ENCODE assay signal across 3 cellular contexts in the genomic region with DNA sequence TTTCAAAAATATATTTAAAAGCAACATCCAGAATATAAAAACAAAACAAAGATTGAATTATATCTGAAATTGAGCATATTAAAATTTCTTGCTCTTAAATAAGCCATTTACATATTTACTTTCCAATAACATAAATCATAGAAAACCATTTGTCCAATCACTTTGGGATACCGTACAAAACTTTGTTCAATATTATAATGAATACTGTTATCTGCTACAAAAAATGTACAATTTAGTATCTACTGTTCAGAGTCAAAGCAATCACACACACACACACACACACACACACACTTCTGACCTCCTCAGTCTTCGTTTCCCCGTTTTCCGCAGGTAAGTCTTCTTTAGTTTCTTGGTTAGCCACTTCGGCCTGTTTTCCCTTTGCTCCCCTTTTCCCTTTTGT.
TF ChIP-seq lines count a peak whose summit lies in the region.

No MANE protein-coding gene starts in this region.

TF ChIP-seq in SK-N-SH, 30 proteins besides CTCF, POLR2A, EP300 and RAD21 (continued from another document):
- TF ChIP-seq, protein P1, sequence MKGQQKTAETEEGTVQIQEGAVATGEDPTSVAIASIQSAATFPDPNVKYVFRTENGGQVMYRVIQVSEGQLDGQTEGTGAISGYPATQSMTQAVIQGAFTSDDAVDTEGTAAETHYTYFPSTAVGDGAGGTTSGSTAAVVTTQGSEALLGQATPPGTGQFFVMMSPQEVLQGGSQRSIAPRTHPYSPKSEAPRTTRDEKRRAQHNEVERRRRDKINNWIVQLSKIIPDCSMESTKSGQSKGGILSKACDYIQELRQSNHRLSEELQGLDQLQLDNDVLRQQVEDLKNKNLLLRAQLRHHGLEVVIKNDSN (IDR thresholded peaks at IDR 0.05; ENCODE audit: borderline replicate concordance, low read depth), result no peak
- TF ChIP-seq TEAD4 (IDR thresholded peaks at IDR 0.05; ENCODE audit: borderline replicate concordance, insufficient read depth) (no peak), MXI1 (IDR thresholded peaks at IDR 0.05; ENCODE audit: low read depth, low read length) (no peak), SIN3A (IDR thresholded peaks at IDR 0.05; ENCODE audit: borderline replicate concordance, low read depth, low read length) (no peak), TCF12 (IDR thresholded peaks at IDR 0.05) (no peak), POLR2AphosphoS5 (IDR thresholded peaks at IDR 0.05; ENCODE audit: low read depth, low read length) (no peak), EZH2phosphoT487 (IDR thresholded peaks at IDR 0.05; ENCODE audit: borderline replicate concordance, low read depth) (no peak), GABPA (IDR thresholded peaks at IDR 0.05; ENCODE audit: low read depth) (no peak), JUND (IDR thresholded peaks at IDR 0.05) (no peak), USF2 (IDR thresholded peaks at IDR 0.05; ENCODE audit: borderline replicate concordance, low read depth, low read length) (no peak), PBX3 (IDR thresholded peaks at IDR 0.05) (no peak)

TF ChIP-seq in SK-N-SH treated with all-trans-retinoic acid at 6 μM for 48 hours, 23 proteins besides CTCF, POLR2A, EP300 and RAD21 (continued from another document):
- TF ChIP-seq, protein P2, sequence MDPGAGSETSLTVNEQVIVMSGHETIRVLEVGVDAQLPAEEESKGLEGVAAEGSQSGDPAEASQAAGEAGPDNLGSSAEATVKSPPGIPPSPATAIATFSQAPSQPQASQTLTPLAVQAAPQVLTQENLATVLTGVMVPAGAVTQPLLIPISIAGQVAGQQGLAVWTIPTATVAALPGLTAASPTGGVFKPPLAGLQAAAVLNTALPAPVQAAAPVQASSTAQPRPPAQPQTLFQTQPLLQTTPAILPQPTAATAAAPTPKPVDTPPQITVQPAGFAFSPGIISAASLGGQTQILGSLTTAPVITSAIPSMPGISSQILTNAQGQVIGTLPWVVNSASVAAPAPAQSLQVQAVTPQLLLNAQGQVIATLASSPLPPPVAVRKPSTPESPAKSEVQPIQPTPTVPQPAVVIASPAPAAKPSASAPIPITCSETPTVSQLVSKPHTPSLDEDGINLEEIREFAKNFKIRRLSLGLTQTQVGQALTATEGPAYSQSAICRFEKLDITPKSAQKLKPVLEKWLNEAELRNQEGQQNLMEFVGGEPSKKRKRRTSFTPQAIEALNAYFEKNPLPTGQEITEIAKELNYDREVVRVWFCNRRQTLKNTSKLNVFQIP (CRISPR knock-in tag; IDR thresholded peaks at IDR 0.05; ENCODE audit: borderline replicate concordance, low read depth), result no peak
- TF ChIP-seq, protein P3, sequence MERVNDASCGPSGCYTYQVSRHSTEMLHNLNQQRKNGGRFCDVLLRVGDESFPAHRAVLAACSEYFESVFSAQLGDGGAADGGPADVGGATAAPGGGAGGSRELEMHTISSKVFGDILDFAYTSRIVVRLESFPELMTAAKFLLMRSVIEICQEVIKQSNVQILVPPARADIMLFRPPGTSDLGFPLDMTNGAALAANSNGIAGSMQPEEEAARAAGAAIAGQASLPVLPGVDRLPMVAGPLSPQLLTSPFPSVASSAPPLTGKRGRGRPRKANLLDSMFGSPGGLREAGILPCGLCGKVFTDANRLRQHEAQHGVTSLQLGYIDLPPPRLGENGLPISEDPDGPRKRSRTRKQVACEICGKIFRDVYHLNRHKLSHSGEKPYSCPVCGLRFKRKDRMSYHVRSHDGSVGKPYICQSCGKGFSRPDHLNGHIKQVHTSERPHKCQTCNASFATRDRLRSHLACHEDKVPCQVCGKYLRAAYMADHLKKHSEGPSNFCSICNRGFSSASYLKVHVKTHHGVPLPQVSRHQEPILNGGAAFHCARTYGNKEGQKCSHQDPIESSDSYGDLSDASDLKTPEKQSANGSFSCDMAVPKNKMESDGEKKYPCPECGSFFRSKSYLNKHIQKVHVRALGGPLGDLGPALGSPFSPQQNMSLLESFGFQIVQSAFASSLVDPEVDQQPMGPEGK (CRISPR knock-in tag; IDR thresholded peaks at IDR 0.05; ENCODE audit: borderline replicate concordance), result no peak
- TF ChIP-seq PPARA (CRISPR knock-in tag; IDR thresholded peaks at IDR 0.05; ENCODE audit: borderline replicate concordance) (no peak), ZFP30 (CRISPR knock-in tag; IDR thresholded peaks at IDR 0.05) (no peak), CSRNP3 (CRISPR knock-in tag; IDR thresholded peaks at IDR 0.05) (no peak), SNAI2 (CRISPR knock-in tag; IDR thresholded peaks at IDR 0.05) (no peak), TSHZ2 (CRISPR knock-in tag; IDR thresholded peaks at IDR 0.05) (no peak), TCF4 (CRISPR knock-in tag; IDR thresholded peaks at IDR 0.05; ENCODE audit: borderline replicate concordance) (no peak)

TF ChIP-seq in neural cell, 6 proteins besides CTCF, POLR2A, EP300 and RAD21 (continued from another document):
- TF ChIP-seq, protein P4, sequence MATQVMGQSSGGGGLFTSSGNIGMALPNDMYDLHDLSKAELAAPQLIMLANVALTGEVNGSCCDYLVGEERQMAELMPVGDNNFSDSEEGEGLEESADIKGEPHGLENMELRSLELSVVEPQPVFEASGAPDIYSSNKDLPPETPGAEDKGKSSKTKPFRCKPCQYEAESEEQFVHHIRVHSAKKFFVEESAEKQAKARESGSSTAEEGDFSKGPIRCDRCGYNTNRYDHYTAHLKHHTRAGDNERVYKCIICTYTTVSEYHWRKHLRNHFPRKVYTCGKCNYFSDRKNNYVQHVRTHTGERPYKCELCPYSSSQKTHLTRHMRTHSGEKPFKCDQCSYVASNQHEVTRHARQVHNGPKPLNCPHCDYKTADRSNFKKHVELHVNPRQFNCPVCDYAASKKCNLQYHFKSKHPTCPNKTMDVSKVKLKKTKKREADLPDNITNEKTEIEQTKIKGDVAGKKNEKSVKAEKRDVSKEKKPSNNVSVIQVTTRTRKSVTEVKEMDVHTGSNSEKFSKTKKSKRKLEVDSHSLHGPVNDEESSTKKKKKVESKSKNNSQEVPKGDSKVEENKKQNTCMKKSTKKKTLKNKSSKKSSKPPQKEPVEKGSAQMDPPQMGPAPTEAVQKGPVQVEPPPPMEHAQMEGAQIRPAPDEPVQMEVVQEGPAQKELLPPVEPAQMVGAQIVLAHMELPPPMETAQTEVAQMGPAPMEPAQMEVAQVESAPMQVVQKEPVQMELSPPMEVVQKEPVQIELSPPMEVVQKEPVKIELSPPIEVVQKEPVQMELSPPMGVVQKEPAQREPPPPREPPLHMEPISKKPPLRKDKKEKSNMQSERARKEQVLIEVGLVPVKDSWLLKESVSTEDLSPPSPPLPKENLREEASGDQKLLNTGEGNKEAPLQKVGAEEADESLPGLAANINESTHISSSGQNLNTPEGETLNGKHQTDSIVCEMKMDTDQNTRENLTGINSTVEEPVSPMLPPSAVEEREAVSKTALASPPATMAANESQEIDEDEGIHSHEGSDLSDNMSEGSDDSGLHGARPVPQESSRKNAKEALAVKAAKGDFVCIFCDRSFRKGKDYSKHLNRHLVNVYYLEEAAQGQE (IDR thresholded peaks at IDR 0.05; ENCODE audit: borderline replicate concordance), result no peak
- no peak for TF ChIP-seq POLR2AphosphoS5 (IDR thresholded peaks at IDR 0.05)
- TF ChIP-seq TAF1 (IDR thresholded peaks at IDR 0.05; ENCODE audit: low read depth), result no peak
TF ChIP-seq in neural cell: peak in this region for 0.
